In the genomic region with DNA sequence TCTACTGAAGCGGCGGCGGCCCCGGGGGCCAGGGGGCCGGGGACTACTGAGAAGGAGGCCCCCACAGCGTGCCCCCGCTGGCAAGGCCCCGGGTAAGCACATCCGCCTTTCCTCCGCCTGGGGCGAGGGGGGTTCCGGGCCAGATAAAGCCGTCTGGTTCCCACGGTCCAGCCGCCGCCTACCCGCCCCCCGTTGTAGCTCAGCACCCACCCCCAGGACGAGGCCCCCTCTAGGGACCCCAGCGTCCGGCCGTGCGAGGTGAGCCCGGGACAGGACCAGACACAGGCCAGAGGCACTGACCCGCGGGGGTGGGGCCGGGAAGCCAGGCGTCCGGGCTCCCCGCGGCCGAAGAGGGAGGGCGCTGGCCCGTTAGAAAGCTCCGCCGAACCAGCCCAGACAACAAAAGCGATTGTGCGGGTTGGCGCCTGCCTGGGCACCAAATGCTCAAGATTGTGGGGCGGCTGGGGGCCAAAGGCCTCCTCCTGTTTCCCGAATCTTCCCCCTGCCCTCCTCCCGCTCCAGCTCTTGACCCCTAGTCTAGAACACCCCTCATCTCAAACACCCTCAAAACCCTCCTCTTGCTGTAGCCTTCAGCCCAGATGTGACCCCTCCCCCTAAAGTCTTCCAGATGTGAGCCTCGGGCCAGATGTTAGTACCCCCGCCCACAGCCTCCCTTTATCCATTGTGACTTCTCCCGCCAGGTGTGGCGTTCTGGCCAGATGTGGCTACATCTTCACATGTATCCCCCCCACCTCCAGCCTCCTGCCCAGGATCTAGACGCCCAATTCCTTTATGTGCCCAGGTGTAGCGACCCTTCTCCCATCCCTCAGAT, we compare ENCODE assay signal across 7 cellular contexts. TPM values are rescaled to one million over a fixed set of nuclear protein-coding genes. Genes with fewer than 3 reads are reported as not detected.
DNase-seq lines count a peak whose midpoint lies in the region; ATAC-seq and TF ChIP-seq lines count a peak whose summit lies in the region.

No MANE protein-coding gene starts in this region.

- H3K4me3 ChIP-seq in Loucy (ENCODE audit: low read length, poor library complexity, severe bottlenecking) (peak overlapping the region; percentile 77), ascending aorta (peak overlapping the region; percentile 75 to 92), liver (ENCODE audit: low read depth in 1 of 3, low read length in 3 of 3) (no peak overlapping the region)

- H3K9ac ChIP-seq in Loucy (ENCODE audit: low read depth, low read length, poor library complexity, severe bottlenecking) = peak overlapping the region; percentile 74
- no peak overlapping the region for H3K9ac ChIP-seq in liver (ENCODE audit: low read depth in 1 of 2, low read length in 2 of 2)

- H3F3A ChIP-seq in Loucy (ENCODE audit: low read depth) = peaks cover 8% of the 10 kb centered on the region; the same call in 1 of the 2 replicates

- H3K9me3 ChIP-seq in Loucy (ENCODE audit: insufficient read depth, low read depth, low read length) = no peaks in the 10 kb centered on the region
- H3K9me3 ChIP-seq in ascending aorta = no peaks in the 10 kb centered on the region
- H3K9me3 ChIP-seq in liver (ENCODE audit: control insufficient read depth in 4 of 4, low read length in 3 of 4) = no peaks in the 10 kb centered on the region

- H3K4me1 ChIP-seq in Loucy (ENCODE audit: insufficient read depth, low read length, poor library complexity, severe bottlenecking) (peaks cover 44% of the 10 kb centered on the region), ascending aorta (peaks cover 26 to 62% of the 10 kb centered on the region in 2 donors), liver (ENCODE audit: control insufficient read depth in 4 of 4, insufficient read depth in 4 of 4, low read length in 3 of 4) (peaks cover 10 to 53% (median 26%) of the 10 kb centered on the region in 4 donors)

- TF ChIP-seq RAD21 in liver (IDR thresholded peaks at IDR 0.05) = no peak

- H3K4me2 ChIP-seq in Loucy (ENCODE audit: low read depth, low read length, poor library complexity, severe bottlenecking) = peak overlapping the region; percentile 91

- no peak for TF ChIP-seq CTCF in Loucy (conservative IDR thresholded peaks at IDR 0.05; ENCODE audit: low read length)
- no peak for TF ChIP-seq CTCF in ascending aorta (IDR thresholded peaks at IDR 0.05)
- TF ChIP-seq CTCF in liver (IDR thresholded peaks at IDR 0.05; ENCODE audit: low read depth, low read length, missing input control) = no peak
- TF ChIP-seq CTCF in GM13977 (IDR thresholded peaks at IDR 0.05; ENCODE audit: extremely low read depth, insufficient read depth, missing control alignments) = no peak

- DNase-seq in ascending aorta (ENCODE audit: low spot score in 2 of 2) (peak in 1 of 2 donors; percentile 79), substantia nigra (lab: John Stamatoyannopoulos, UW) (peak in 26 of 49 donors; percentile 6 to 64 (median 37)), NCI-H748 (lab: John Stamatoyannopoulos, UW; ENCODE audit: unreplicated experiment) (no peak), GM13977 (ENCODE audit: low spot score) (no peak)

- H3K9me2 ChIP-seq in Loucy (replicated peaks; ENCODE audit: low read depth, low read length) = no peaks in the 10 kb centered on the region

- in situ Hi-C loops in GM13977 (cut with MboI; ENCODE audit: low pct_unique_long_range_greater_than_20kb, low sequenced_read_pairs, unreplicated experiment) = loop anchor here (25.0 kb wide), 1 partner anchor 288 kb away; no protein-coding TSS in a partner anchor

- intact Hi-C loops in ascending aorta (cut with DNase I) = loop anchor here (5.0 to 10.0 kb wide), 3 partner anchors 158 to 316 kb away; a partner anchor contains a TSS

- H3K79me2 ChIP-seq in Loucy (ENCODE audit: insufficient read depth, low read length) = no peaks in the 10 kb centered on the region

- H3K27me3 ChIP-seq in Loucy (ENCODE audit: insufficient read depth, low read length, poor library complexity, severe bottlenecking) (no peaks in the 10 kb centered on the region), ascending aorta (no peaks in the 10 kb centered on the region), liver (ENCODE audit: control insufficient read depth in 4 of 4, insufficient read depth in 4 of 4, low read length in 3 of 4) (peaks cover 0 to 12% (median 4%) of the 10 kb centered on the region in 4 donors)

- ATAC-seq in HG02642 (IDR thresholded peaks at IDR 0.05; ENCODE audit: poor library complexity, unreplicated experiment) = no peak

- no peaks in the 10 kb centered on the region for H3K36me3 ChIP-seq in Loucy (ENCODE audit: insufficient read depth, low read length)
- H3K36me3 ChIP-seq in ascending aorta = no peaks in the 10 kb centered on the region
- H3K36me3 ChIP-seq in liver (ENCODE audit: control insufficient read depth in 4 of 4, insufficient read depth in 3 of 4, low read depth in 1 of 4, low read length in 3 of 4) = no peaks in the 10 kb centered on the region

- 6% methylated on average over 48 of the region's 48 CpGs for WGBS in liver

- peaks cover 12% of the 10 kb centered on the region for H4K20me1 ChIP-seq in Loucy (ENCODE audit: insufficient read depth, low read length, poor library complexity, severe bottlenecking)

- H2AFZ ChIP-seq in Loucy (ENCODE audit: low read length) = peak overlapping the region; percentile 43

- H3K27ac ChIP-seq in ascending aorta = peak overlapping the region; percentile 88 to 95
- peak overlapping the region; percentile 28 to 46 for H3K27ac ChIP-seq in liver (ENCODE audit: low read depth in 1 of 2, low read length in 2 of 2)
- peak overlapping the region; percentile 26 for H3K27ac ChIP-seq in substantia nigra (ENCODE audit: low read depth, low read length, poor library complexity, severe bottlenecking)

TF ChIP-seq in liver, 16 proteins besides CTCF, POLR2A, EP300 and RAD21:
- TF ChIP-seq HNF4A (conservative IDR thresholded peaks at IDR 0.05) = no peak
- TF ChIP-seq NR2F2 (IDR thresholded peaks at IDR 0.05) = peak; percentile 8

RNA-seq across cellular contexts. Expression of a gene that starts 0.9 kb away (rescaled TPM):
- 691 TPM for total RNA-seq in ascending aorta
- total RNA-seq in liver = 10 to 100 TPM; 14.0 to 21.6 TPM
- 10 to 100 TPM in 1 of 2 donors, 1 to 10 TPM in 1; 9.6 to 28.7 TPM for polyA plus RNA-seq in liver

RNA-seq across cellular contexts. Expression of a gene that starts 23.6 kb away (rescaled TPM):
- total RNA-seq in ascending aorta (192 TPM), liver (10 to 100 TPM; 10.1 to 11.0 TPM)
- polyA plus RNA-seq in liver = 10 to 100 TPM; 19.8 to 22.9 TPM

Comparison
In these comparisons a context has a peak if more than half of its experiments do, and no peak if none do; other contexts are left out.
1. H3K4me3 ChIP-seq: peak in Loucy (single experiment) and ascending aorta (2 of 2); none in liver (0 of 3).
2. DNase-seq: peak in substantia nigra (26 of 49); none in NCI-H748 (single experiment) and GM13977 (single experiment).
3. H3K27ac ChIP-seq: peak in every context shown above with its lines; median percentile 92 in ascending aorta; 37 in liver; 26 in substantia nigra.
4. RNA of a gene that starts 0.9 kb away (total RNA-seq): 691 TPM in ascending aorta (single experiment); 14.0 to 21.6 TPM in liver; every median in the first group is over 10 times any median in the second.
5. RNA of a gene that starts 23.6 kb away (total RNA-seq): 192 TPM in ascending aorta (single experiment); 10.1 to 11.0 TPM in liver; every median in the first group is over 10 times any median in the second.